In genomic region chr3:13858768-13859520, GRCh38 we compare ENCODE assay signal across 21 cellular contexts. TPM values are rescaled to one million over a fixed set of nuclear protein-coding genes. Genes with fewer than 3 reads are reported as not detected.
DNase-seq lines count a peak whose midpoint lies in the region; ATAC-seq, FAIRE-seq and TF ChIP-seq lines count a peak whose summit lies in the region.
"Had no signal": no experiment of that assay in that cellular context is flagged by ENCODE, and none has a peak within 500 bp of the region (broad histone marks: within the 10 kb centered on the region; RNA-seq: fewer than 3 reads in every experiment).

No MANE protein-coding gene starts in this region.

- DNase-seq in NCI-H69 (lab: John Stamatoyannopoulos, UW) (peak; percentile 13), K562 (ENCODE audit: extremely low read depth in 1 of 4, low spot score in 3 of 4) (no peak), HepG2 (ENCODE audit: low spot score) (no peak), HuH-7.5 (ENCODE audit: low spot score) (no peak), SIG-M5 (lab: John Stamatoyannopoulos, UW) (no peak)
- DNase-seq in activated T-helper 2 cell treated with anti-CD3 and anti-CD28 coated beads, Interferon-gamma antibody, Interleukin-2, Interleukin-4, amounts not matched to agents 10 μg/mL and 5 μg/mL and 100 μg/mL, durations not matched to agents 14 hours and 24 hours and 36 hours (ENCODE audit: low spot score), result no peak
- DNase-seq: CD8-positive, alpha-beta T cell; COR-L47; DMS153; DMS79 treated with DMSO at 0.1 percent for 48 hours; GDM1; HFFc6; KBM-7 had no signal

- H3K4me3 ChIP-seq in K562 (no peak overlapping the region), HepG2 (replicated peaks in 1 of 3; ENCODE audit: insufficient read depth in 1 of 3, low read depth in 2 of 3, low read length in 3 of 3) (no peak overlapping the region)
- H3K4me3 ChIP-seq: HAP-1 had no signal

- intact Hi-C loops in K562 (cut with micrococcal nuclease), result no loop called here
- intact Hi-C loops in HepG2 (cut with micrococcal nuclease; ENCODE audit: unreplicated experiment), result no loop called here
- intact Hi-C loops in activated T-helper 2 cell treated with anti-CD3 and anti-CD28 coated beads, Interferon-gamma antibody, Interleukin-2, Interleukin-4, amounts not matched to agents 10 μg/mL and 5 μg/mL and 100 μg/mL, durations not matched to agents 14 hours and 24 hours and 36 hours (cut with micrococcal nuclease), result no loop called here

- in situ Hi-C loops in K562 (cut with MboI), result no loop called here
- in situ Hi-C loops in HepG2 (cut with HindIII; ENCODE audit: extremely low pct_ligation_motif_present, low pct_unique_long_range_greater_than_20kb), result no loop called here

- no TSS peak for BruUV-seq in K562 (replicated peaks; lab: Mats Ljungman, UMichigan)
- BruUV-seq in HepG2 (replicated peaks; lab: Mats Ljungman, UMichigan), result no TSS peak

- H3K27me3 Mint-ChIP-seq in activated T-helper 2 cell treated with anti-CD3 and anti-CD28 coated beads, Interferon-gamma antibody, Interleukin-2, Interleukin-4, amounts not matched to agents 10 μg/mL and 5 μg/mL and 100 μg/mL, durations not matched to agents 14 hours and 24 hours and 36 hours (ENCODE audit: low read depth), result no peaks in the 10 kb centered on the region

- H3K27ac ChIP-seq in K562 (ENCODE audit: extremely low read depth, low read depth, low read length) (no peak overlapping the region), HepG2 (ENCODE audit: extremely low read length, insufficient read depth, low read length) (no peak overlapping the region)

- peaks cover 23 to 48% of the 10 kb centered on the region in 2 experiments; a peak in 4 of 5 replicates for H3K27me3 ChIP-seq in K562 (ENCODE audit: control insufficient read depth in 2 of 2, insufficient read depth in 2 of 2, low read length in 2 of 2)
- peaks cover 2 to 32% of the 10 kb centered on the region in 2 experiments; a peak in 4 of 5 replicates for H3K27me3 ChIP-seq in HepG2 (ENCODE audit: control insufficient read depth in 1 of 2, insufficient read depth in 2 of 2, low read length in 2 of 2)

- no peaks in the 10 kb centered on the region for H3K36me3 Mint-ChIP-seq in activated T-helper 2 cell treated with anti-CD3 and anti-CD28 coated beads, Interferon-gamma antibody, Interleukin-2, Interleukin-4, amounts not matched to agents 10 μg/mL and 5 μg/mL and 100 μg/mL, durations not matched to agents 14 hours and 24 hours and 36 hours (ENCODE audit: low read depth)
- H3K36me3 Mint-ChIP-seq: CD14-positive monocyte had no signal

- no peaks in the 10 kb centered on the region for H3K36me3 ChIP-seq in K562 (ENCODE audit: control insufficient read depth, insufficient read depth, low read length)
- H3K36me3 ChIP-seq in HepG2 (replicated peaks in 1 of 2; ENCODE audit: control insufficient read depth in 1 of 2, insufficient read depth in 2 of 2, low read length in 2 of 2), result no peaks in the 10 kb centered on the region
- H3K36me3 ChIP-seq: HAP-1 had no signal

- POLR2A ChIA-PET in K562 (lab: Yijun Ruan, JAX), result no interaction called here
- POLR2A ChIA-PET in HepG2 (lab: Yijun Ruan, JAX), result no interaction called here

- H3K4me3 Mint-ChIP-seq in activated T-helper 2 cell treated with anti-CD3 and anti-CD28 coated beads, Interferon-gamma antibody, Interleukin-2, Interleukin-4, amounts not matched to agents 10 μg/mL and 5 μg/mL and 100 μg/mL, durations not matched to agents 14 hours and 24 hours and 36 hours (ENCODE audit: low read depth), result no peak overlapping the region
- H3K4me3 Mint-ChIP-seq: CD8-positive, alpha-beta T cell; HFFc6 had no signal

- TF ChIP-seq EP300 in K562 (IDR thresholded peaks at IDR 0.05; ENCODE audit: low read length) (no peak), HepG2 (IDR thresholded peaks at IDR 0.05; ENCODE audit: low read depth in 2 of 2, low read length in 2 of 2) (no peak), HepG2 (CRISPR knock-in tag; IDR thresholded peaks at IDR 0.05; ENCODE audit: borderline replicate concordance) (no peak)

- ATAC-seq in K562, result no peak
- ATAC-seq in HepG2, result no peak
- ATAC-seq in HG02885 (IDR thresholded peaks at IDR 0.05; ENCODE audit: poor library complexity, unreplicated experiment), result no peak
- ATAC-seq: CD8-positive, alpha-beta T cell had no signal

- H2AFZ ChIP-seq in K562 (ENCODE audit: low read depth, low read length) (no peak overlapping the region), HepG2 (ENCODE audit: low read length) (no peak overlapping the region)

- no peak overlapping the region for H3K4me2 ChIP-seq in K562 (ENCODE audit: insufficient read depth, low read length)
- H3K4me2 ChIP-seq in HepG2 (ENCODE audit: low read depth, low read length), result no peak overlapping the region

- TF ChIP-seq CTCF in K562 (IDR thresholded peaks at IDR 0.05 in 2 of 3, conservative IDR thresholded peaks at IDR 0.05 in 1 of 3; ENCODE audit: insufficient read depth in 2 of 3, low read depth in 1 of 3, low read length in 3 of 3), result no peak
- no peak for TF ChIP-seq CTCF in HepG2 (CRISPR knock-in tag; IDR thresholded peaks at IDR 0.05)

- H3K9me3 ChIP-seq in K562 (replicated peaks; ENCODE audit: control insufficient read depth, insufficient read depth, low read depth, low read length) (no peaks in the 10 kb centered on the region), HepG2 (ENCODE audit: low read length) (no peaks in the 10 kb centered on the region)
- H3K9me3 ChIP-seq: HAP-1 had no signal

- peaks cover 0 to 4% of the 10 kb centered on the region in 2 experiments; a peak in 1 of 5 replicates for H3K4me1 ChIP-seq in K562 (replicated peaks in 1 of 2; ENCODE audit: control insufficient read depth in 2 of 2, insufficient read depth in 2 of 2, low read length in 2 of 2)
- no peaks in the 10 kb centered on the region for H3K4me1 ChIP-seq in HepG2 (ENCODE audit: insufficient read depth, low read length)

- H3K9me3 Mint-ChIP-seq in activated T-helper 2 cell treated with anti-CD3 and anti-CD28 coated beads, Interferon-gamma antibody, Interleukin-2, Interleukin-4, amounts not matched to agents 10 μg/mL and 5 μg/mL and 100 μg/mL, durations not matched to agents 14 hours and 24 hours and 36 hours, result no peaks in the 10 kb centered on the region
- H3K9me3 Mint-ChIP-seq: CD8-positive, alpha-beta T cell; HFFc6 had no signal

- H4K20me1 ChIP-seq in K562 (replicated peaks; ENCODE audit: control insufficient read depth, insufficient read depth, low read length) (peaks cover 8% of the 10 kb centered on the region), HepG2 (ENCODE audit: insufficient read depth, low read length) (0 out of 2 replicates have a peak, but pooled peaks cover 2% of the 10 kb centered on the region)

- H3K4me1 Mint-ChIP-seq in activated T-helper 2 cell treated with anti-CD3 and anti-CD28 coated beads, Interferon-gamma antibody, Interleukin-2, Interleukin-4, amounts not matched to agents 10 μg/mL and 5 μg/mL and 100 μg/mL, durations not matched to agents 14 hours and 24 hours and 36 hours (ENCODE audit: low read depth), result no peaks in the 10 kb centered on the region

- no peak overlapping the region for H3K27ac Mint-ChIP-seq in activated T-helper 2 cell treated with anti-CD3 and anti-CD28 coated beads, Interferon-gamma antibody, Interleukin-2, Interleukin-4, amounts not matched to agents 10 μg/mL and 5 μg/mL and 100 μg/mL, durations not matched to agents 14 hours and 24 hours and 36 hours
- H3K27ac Mint-ChIP-seq: CD14-positive monocyte; CD8-positive, alpha-beta T cell; HFFc6 had no signal

- H3K9me1 ChIP-seq in K562 (ENCODE audit: control insufficient read depth, insufficient read depth, low read length), result no peaks in the 10 kb centered on the region

- no peak overlapping the region for H3K9ac ChIP-seq in K562 (ENCODE audit: insufficient read depth in 1 of 2, low read depth in 2 of 2, low read length in 2 of 2)
- H3K9ac ChIP-seq in HepG2 (ENCODE audit: insufficient read depth, low read depth, low read length), result no peak overlapping the region

- no peak for TF ChIP-seq RAD21 in K562 (CRISPR knock-in tag; conservative IDR thresholded peaks at IDR 0.05 in 1 of 2, IDR thresholded peaks at IDR 0.05 in 1 of 2)
- TF ChIP-seq RAD21 in HepG2 (CRISPR knock-in tag; IDR thresholded peaks at IDR 0.05), result no peak

- WGBS in K562 (ENCODE audit: insufficient coverage, low coverage, missing lambda C conversion rate), result 2% methylated on average over 9 of the region's 9 CpGs
- 0% methylated on average over 8 of the region's 9 CpGs for whole genome bisulfite sequencing in HepG2 (ENCODE audit: low lambda C conversion rate)

- CTCF ChIA-PET in K562 (lab: Yijun Ruan, JAX; ENCODE audit: low intra/inter-chr PET ratio) (no interaction called here), HepG2 (lab: Yijun Ruan, JAX; ENCODE audit: low intra/inter-chr PET ratio, low total read pairs) (no interaction called here)

- TF ChIP-seq POLR2A in K562 (conservative IDR thresholded peaks at IDR 0.05), result no peak
- no peak for TF ChIP-seq POLR2A in HepG2 (IDR thresholded peaks at IDR 0.05; ENCODE audit: insufficient read depth in 1 of 2, low read depth in 2 of 2, low read length in 2 of 2)

- no peak for FAIRE-seq in K562 (lab: Jason Lieb, UNC)
- FAIRE-seq in HepG2 (lab: Jason Lieb, UNC), result no peak
- FAIRE-seq: D721Med, GM12892, H1 had no signal

- H3K79me2 ChIP-seq in K562 (ENCODE audit: control insufficient read depth, insufficient read depth, low read length) (no peaks in the 10 kb centered on the region), HepG2 (ENCODE audit: insufficient read depth, low read length) (no peaks in the 10 kb centered on the region)

RNA-seq across cellular contexts. Expression of gene WNT7A, which starts 20.9 kb away (rescaled TPM):
- not detected in 2 replicates for total RNA-seq in K562 (2011; cell fraction: chromatin; rRNA removed; ENCODE audit: low replicate concordance)
- total RNA-seq in K562 (2011; cell fraction: nucleolus; rRNA removed), result not detected in 2 replicates
- not detected in 2 replicates for total RNA-seq in K562 (2011; cell fraction: nucleoplasm; rRNA removed)
- total RNA-seq in K562 (2014; rRNA removed) (not detected in 2 replicates), K562 (2014; rRNA removed; fragmentation: Illumina TruSeq; extraction: Trizol) (not detected in 2 replicates), K562 (2015; rRNA removed; fragmentation: Illumina TruSeq; extraction: Trizol) (not detected in 2 replicates), K562 (2021) (not detected in 2 replicates), HepG2 (2016; rRNA removed; fragmentation: Illumina TruSeq; extraction: Trizol) (not detected in 2 replicates)
- polyA plus RNA-seq in K562 (2011; rRNA removed) (0.03 TPM in 1 of 2 replicates, not detected in the other), K562 (2014; fragmentation: Illumina TruSeq; extraction: Trizol) (not detected in 2 replicates), K562 (2014; fragmentation: Nextera tagmentation; extraction: Ambion mirVana) (not detected), K562 (2014; rRNA removed) (not detected in 2 replicates), HepG2 (2011; rRNA removed) (not detected in 2 replicates)
- 0.07 TPM in 1 of 2 replicates, not detected in the other for polyA plus RNA-seq in K562 (2011; cell fraction: cytosol; rRNA removed)
- not detected in 2 replicates for polyA plus RNA-seq in K562 (2011; cell fraction: nucleus; rRNA removed)
- 0.05 TPM in 1 of 2 replicates, not detected in the other for polyA plus RNA-seq in K562 (2012)
- not detected in 2 replicates for polyA minus RNA-seq in K562 (2011; rRNA and poly(A)+ RNA removed)
- polyA minus RNA-seq in K562 (2011; cell fraction: cytosol; rRNA and poly(A)+ RNA removed), result not detected in 2 replicates
- not detected in 2 replicates for polyA minus RNA-seq in K562 (2011; cell fraction: nucleus; rRNA and poly(A)+ RNA removed)
- not detected in 2 replicates for total RNA-seq in HepG2 (2016; cell fraction: cytosol; rRNA removed; fragmentation: Illumina TruSeq; extraction: Trizol; ENCODE audit: low read depth)
- not detected in 2 replicates for total RNA-seq in HepG2 (2016; cell fraction: insoluble cytoplasmic fraction; rRNA removed; fragmentation: Illumina TruSeq; extraction: Trizol)
- not detected in 2 replicates for total RNA-seq in HepG2 (2016; cell fraction: membrane; rRNA removed; fragmentation: Illumina TruSeq; extraction: Trizol)
- not detected in 2 replicates for total RNA-seq in HepG2 (2016; cell fraction: nucleus; rRNA removed; fragmentation: Illumina TruSeq; extraction: Trizol)
- polyA plus RNA-seq in HepG2 (2011; cell fraction: cytosol; rRNA removed), result not detected in 2 replicates
- polyA plus RNA-seq in HepG2 (2011; cell fraction: nucleus; rRNA removed), result not detected in 2 replicates
- not detected in 2 replicates for polyA plus RNA-seq in HepG2 (2012)
- not detected in 2 replicates for polyA plus RNA-seq in HepG2 (2016; cell fraction: cytosol; fragmentation: Illumina TruSeq; extraction: Trizol; ENCODE audit: low read depth)
- polyA plus RNA-seq in HepG2 (2016; cell fraction: insoluble cytoplasmic fraction; fragmentation: Illumina TruSeq; extraction: Trizol; ENCODE audit: low read depth), result not detected in 2 replicates
- polyA plus RNA-seq in HepG2 (2016; cell fraction: membrane; fragmentation: Illumina TruSeq; extraction: Trizol; ENCODE audit: low read depth), result not detected in 2 replicates
- not detected in 2 replicates for polyA plus RNA-seq in HepG2 (2016; cell fraction: nucleus; fragmentation: Illumina TruSeq; extraction: Trizol; ENCODE audit: insufficient read depth, low read depth)
- 0.10 TPM in 1 of 2 replicates, not detected in the other for polyA minus RNA-seq in HepG2 (2011; rRNA and poly(A)+ RNA removed; ENCODE audit: low replicate concordance)
- not detected in 2 replicates for polyA minus RNA-seq in HepG2 (2011; cell fraction: cytosol; rRNA and poly(A)+ RNA removed)
- polyA minus RNA-seq in HepG2 (2011; cell fraction: nucleus; rRNA and poly(A)+ RNA removed), result not detected in 2 replicates
- total RNA-seq in activated T-helper 2 cell treated with anti-CD3 and anti-CD28 coated beads, Interferon-gamma antibody, Interleukin-2, Interleukin-4, amounts not matched to agents 10 μg/mL and 5 μg/mL and 100 μg/mL, durations not matched to agents 14 hours and 24 hours and 36 hours, result not detected in 2 replicates
- total RNA-seq: A673, H1, HFFc6 had no signal
- polyA plus RNA-seq: BJ, CD14-positive monocyte had no signal
